8 cellular contexts compared by ENCODE assay signal in genomic region chr16:69796285-69797118, GRCh38. TPM values are rescaled to one million over a fixed set of nuclear protein-coding genes. Genes with fewer than 3 reads are reported as not detected.
DNase-seq lines count a peak whose midpoint lies in the region; ATAC-seq, FAIRE-seq and TF ChIP-seq lines count a peak whose summit lies in the region.

No MANE protein-coding gene starts in this region.

- H3K27me3 ChIP-seq in GM23248 (replicated peaks; ENCODE audit: insufficient read depth) = no peaks in the 10 kb centered on the region
- H3K27me3 ChIP-seq in brain microvascular endothelial cell (replicated peaks) = no peaks in the 10 kb centered on the region
- H3K27me3 ChIP-seq in iPS-20b (ENCODE audit: insufficient read depth, low read length) = no peaks in the 10 kb centered on the region
- no peaks in the 10 kb centered on the region for H3K27me3 ChIP-seq in small intestine (ENCODE audit: control insufficient read depth in 2 of 2, insufficient read depth in 2 of 2, low read length in 2 of 2)

- ATAC-seq in HG03139 (IDR thresholded peaks at IDR 0.05; ENCODE audit: unreplicated experiment) = no peak
- ATAC-seq in HG02798 (IDR thresholded peaks at IDR 0.05; ENCODE audit: poor library complexity, unreplicated experiment) = no peak

- H3K9me2 ChIP-seq in GM23248 (ENCODE audit: insufficient read depth) = no peaks in the 10 kb centered on the region

- H3K9me3 ChIP-seq in GM23248 (ENCODE audit: low read depth) (no peaks in the 10 kb centered on the region), iPS-20b (ENCODE audit: insufficient read depth, low read depth, low read length) (no peaks in the 10 kb centered on the region), small intestine (ENCODE audit: control insufficient read depth, low read depth) (no peaks in the 10 kb centered on the region)

- H3K36me3 ChIP-seq in GM23248 (ENCODE audit: low read depth) (no peaks in the 10 kb centered on the region), brain microvascular endothelial cell (replicated peaks) (no peaks in the 10 kb centered on the region), iPS-20b (ENCODE audit: insufficient read depth, low read depth, low read length) (peaks cover 21% of the 10 kb centered on the region), small intestine (ENCODE audit: control insufficient read depth in 2 of 2, insufficient read depth in 2 of 2, low read length in 2 of 2) (peaks cover 8 to 12% of the 10 kb centered on the region in 2 donors)

- no peak overlapping the region for H3K4me3 ChIP-seq in GM23248
- H3K4me3 ChIP-seq in brain microvascular endothelial cell (ENCODE audit: low read depth, low read length) = no peak overlapping the region
- peak overlapping the region; percentile 38; the same call in 1 of the 2 replicates for H3K4me3 ChIP-seq in iPS-20b (ENCODE audit: low read length)
- H3K4me3 ChIP-seq in small intestine (ENCODE audit: low read depth in 1 of 2, low read length in 2 of 2) = no peak overlapping the region

- H3K27ac ChIP-seq in GM23248 (no peak overlapping the region), brain microvascular endothelial cell (no peak overlapping the region), iPS-20b (ENCODE audit: low read length) (no peak overlapping the region), small intestine (ENCODE audit: low read depth in 1 of 2, low read length in 1 of 2) (no peak overlapping the region)

- H3K9ac ChIP-seq in GM23248 (no peak overlapping the region), iPS-20b (ENCODE audit: low read depth, low read length) (no peak overlapping the region; the same call in 1 of the 2 replicates)

- no peaks in the 10 kb centered on the region for H3K4me1 ChIP-seq in GM23248 (ENCODE audit: insufficient read depth)
- no peaks in the 10 kb centered on the region for H3K4me1 ChIP-seq in iPS-20b (ENCODE audit: insufficient read depth, low read length)
- H3K4me1 ChIP-seq in small intestine (ENCODE audit: control insufficient read depth in 2 of 2, insufficient read depth in 1 of 2, low read depth in 1 of 2, low read length in 1 of 2) = no peaks in the 10 kb centered on the region

- in situ Hi-C loops in GM23248 (cut with MboI) (no loop called here), brain microvascular endothelial cell (cut with HindIII; ENCODE audit: low pct_ligation_motif_present, low sequenced_read_pairs) (no loop called here)

- H2AFZ ChIP-seq in GM23248 = no peak overlapping the region

- no peaks in the 10 kb centered on the region for H4K20me1 ChIP-seq in GM23248 (ENCODE audit: insufficient read depth)

- no peak for FAIRE-seq in small intestine (lab: Jason Lieb, UNC)

- no peak overlapping the region for H3K4me2 ChIP-seq in GM23248 (ENCODE audit: unreplicated experiment)

- DNase-seq in COLO668 (lab: John Stamatoyannopoulos, UW; ENCODE audit: unreplicated experiment) (peak; percentile 3), GM23248 (peak; percentile 78), NOMO-1 treated with DMSO at 0.1 percent for 48 hours (lab: John Stamatoyannopoulos, UW; ENCODE audit: unreplicated experiment) (peak; percentile 12), brain microvascular endothelial cell (peak; percentile 47), small intestine (peak; percentile 77)

- H3K79me2 ChIP-seq in GM23248 (ENCODE audit: insufficient read depth) = no peaks in the 10 kb centered on the region

- 37 to 38% methylated on average over 19 of the region's 19 CpGs for WGBS in GM23248 (ENCODE audit: low coverage in 1 of 2, low lambda C conversion rate in 2 of 2, missing lambda C conversion rate in 2 of 2), 2 experiments
- 50 to 58% (median 54%) methylated on average over 19 of the region's 19 CpGs for WGBS in small intestine, 3 donors

- 0 out of 2 replicates have a peak, but pooled peaks cover 3% of the 10 kb centered on the region for H3F3A ChIP-seq in GM23248 (ENCODE audit: insufficient read depth)

- TF ChIP-seq CTCF in brain microvascular endothelial cell (IDR thresholded peaks at IDR 0.05; ENCODE audit: low read depth, low read length, missing control alignments) = peak; percentile 83

RNA-seq across cellular contexts. Expression of gene WWP2, which starts 34.4 kb away (rescaled TPM):
- total RNA-seq in GM23248 (2014; rRNA removed; shearing (Covaris generic)) = 15.8 and 19.0 TPM in 2 replicates
- polyA plus RNA-seq in GM23248 (2016; fragmentation: Nextera tagmentation; extraction: Ambion mirVana) = 18.4 and 18.5 TPM in 2 replicates
- polyA plus RNA-seq in small intestine = 10 to 100 TPM; 32.4 to 35.5 (median 35.3) TPM

RNA-seq across cellular contexts. Expression of gene NOB1, which starts 41.8 kb away (rescaled TPM):
- 20.4 and 24.8 TPM in 2 replicates for total RNA-seq in GM23248 (2014; rRNA removed; shearing (Covaris generic))
- 44.5 and 46.2 TPM in 2 replicates for polyA plus RNA-seq in GM23248 (2016; fragmentation: Nextera tagmentation; extraction: Ambion mirVana)
- 10 to 100 TPM; 22.8 to 71.0 (median 28.6) TPM for polyA plus RNA-seq in small intestine

Comparison
In these comparisons a context has a peak if more than half of its experiments do, and no peak if none do; other contexts are left out.
1. DNase-seq: peak in every context shown above with its lines; median percentile 78 in GM23248; 77 in small intestine; 47 in brain microvascular endothelial cell; 12 in NOMO-1 treated with DMSO at 0.1 percent for 48 hours; 3 in COLO668.